1 cellular context compared by ENCODE assay signal in the genomic region with DNA sequence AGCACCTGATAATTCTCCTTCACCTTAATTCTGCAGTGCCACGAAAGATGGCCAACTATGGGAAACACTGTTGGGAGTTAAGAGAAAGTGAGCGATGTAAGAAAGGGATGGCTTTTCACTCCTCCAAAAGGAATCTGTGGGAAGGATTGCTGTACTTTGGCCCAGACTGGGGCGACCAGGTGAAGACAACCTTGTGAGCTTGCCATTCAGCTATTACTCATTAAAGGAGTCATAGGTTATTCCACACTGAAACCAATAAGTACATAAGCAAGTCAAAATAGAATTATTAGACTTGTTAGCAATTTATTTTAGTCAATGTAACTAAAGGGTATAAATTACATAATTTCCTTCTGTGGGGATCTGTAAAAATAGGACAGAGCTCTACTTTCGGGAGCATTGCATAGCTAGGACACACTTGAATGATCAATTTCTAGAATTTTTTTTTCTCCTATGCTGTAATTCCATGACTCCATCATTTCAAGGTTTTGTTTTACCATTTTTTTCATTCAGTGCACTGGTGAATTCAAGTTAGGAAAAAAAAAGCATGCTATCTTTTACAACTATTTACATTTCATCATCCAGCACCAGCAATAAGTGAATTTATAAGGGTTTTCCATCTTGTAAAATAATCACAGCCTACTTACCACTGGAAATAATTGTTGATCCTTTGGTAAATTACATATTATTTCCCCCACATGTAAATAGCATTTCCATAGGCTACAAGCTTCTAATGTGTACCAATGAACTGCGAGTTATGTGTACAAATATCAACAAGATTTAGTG.
A peak's percentile ranks its signal among the peaks of the same experiment; 100 is the strongest.
TF ChIP-seq lines count a peak whose summit lies in the region.

No MANE protein-coding gene starts in this region.

TF ChIP-seq in HEK293, 187 proteins besides CTCF, POLR2A, EP300 and RAD21 (continued from another document):
- TF ChIP-seq RBAK (tag by site-specific recombination; IDR thresholded peaks at IDR 0.05) (no peak), ZIC2 (tag by site-specific recombination; IDR thresholded peaks at IDR 0.05) (no peak), ZNF223 (tag by site-specific recombination; IDR thresholded peaks at IDR 0.05) (no peak), ZNF10 (tag by site-specific recombination; IDR thresholded peaks at IDR 0.05) (peak; percentile 79), IKZF3 (tag by site-specific recombination; IDR thresholded peaks at IDR 0.05) (no peak), FEZF1 (tag by site-specific recombination; IDR thresholded peaks at IDR 0.05) (peak; percentile 42; the same call in 1 of the 2 replicates), ZNF529 (tag by site-specific recombination; IDR thresholded peaks at IDR 0.05; ENCODE audit: insufficient replicate concordance) (no peak), SETDB1 (IDR thresholded peaks at IDR 0.05; ENCODE audit: insufficient read length, low read length) (no peak), ZNF175 (tag by site-specific recombination; IDR thresholded peaks at IDR 0.05) (no peak), ZNF660 (tag by site-specific recombination; IDR thresholded peaks at IDR 0.05) (0 out of 2 replicates have a peak, but pooled peaks have one; percentile 26), MZF1 (tag by site-specific recombination; IDR thresholded peaks at IDR 0.05; ENCODE audit: borderline replicate concordance) (peak; percentile 11; the same call in 1 of the 2 replicates)
- TF ChIP-seq, protein P1, sequence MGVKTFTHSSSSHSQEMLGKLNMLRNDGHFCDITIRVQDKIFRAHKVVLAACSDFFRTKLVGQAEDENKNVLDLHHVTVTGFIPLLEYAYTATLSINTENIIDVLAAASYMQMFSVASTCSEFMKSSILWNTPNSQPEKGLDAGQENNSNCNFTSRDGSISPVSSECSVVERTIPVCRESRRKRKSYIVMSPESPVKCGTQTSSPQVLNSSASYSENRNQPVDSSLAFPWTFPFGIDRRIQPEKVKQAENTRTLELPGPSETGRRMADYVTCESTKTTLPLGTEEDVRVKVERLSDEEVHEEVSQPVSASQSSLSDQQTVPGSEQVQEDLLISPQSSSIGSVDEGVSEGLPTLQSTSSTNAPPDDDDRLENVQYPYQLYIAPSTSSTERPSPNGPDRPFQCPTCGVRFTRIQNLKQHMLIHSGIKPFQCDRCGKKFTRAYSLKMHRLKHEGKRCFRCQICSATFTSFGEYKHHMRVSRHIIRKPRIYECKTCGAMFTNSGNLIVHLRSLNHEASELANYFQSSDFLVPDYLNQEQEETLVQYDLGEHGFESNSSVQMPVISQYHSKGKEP (tag by site-specific recombination; IDR thresholded peaks at IDR 0.05), result 0 out of 2 replicates have a peak, but pooled peaks have one; percentile 44
- TF ChIP-seq, protein P2, sequence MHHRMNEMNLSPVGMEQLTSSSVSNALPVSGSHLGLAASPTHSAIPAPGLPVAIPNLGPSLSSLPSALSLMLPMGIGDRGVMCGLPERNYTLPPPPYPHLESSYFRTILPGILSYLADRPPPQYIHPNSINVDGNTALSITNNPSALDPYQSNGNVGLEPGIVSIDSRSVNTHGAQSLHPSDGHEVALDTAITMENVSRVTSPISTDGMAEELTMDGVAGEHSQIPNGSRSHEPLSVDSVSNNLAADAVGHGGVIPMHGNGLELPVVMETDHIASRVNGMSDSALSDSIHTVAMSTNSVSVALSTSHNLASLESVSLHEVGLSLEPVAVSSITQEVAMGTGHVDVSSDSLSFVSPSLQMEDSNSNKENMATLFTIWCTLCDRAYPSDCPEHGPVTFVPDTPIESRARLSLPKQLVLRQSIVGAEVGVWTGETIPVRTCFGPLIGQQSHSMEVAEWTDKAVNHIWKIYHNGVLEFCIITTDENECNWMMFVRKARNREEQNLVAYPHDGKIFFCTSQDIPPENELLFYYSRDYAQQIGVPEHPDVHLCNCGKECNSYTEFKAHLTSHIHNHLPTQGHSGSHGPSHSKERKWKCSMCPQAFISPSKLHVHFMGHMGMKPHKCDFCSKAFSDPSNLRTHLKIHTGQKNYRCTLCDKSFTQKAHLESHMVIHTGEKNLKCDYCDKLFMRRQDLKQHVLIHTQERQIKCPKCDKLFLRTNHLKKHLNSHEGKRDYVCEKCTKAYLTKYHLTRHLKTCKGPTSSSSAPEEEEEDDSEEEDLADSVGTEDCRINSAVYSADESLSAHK (tag by site-specific recombination; IDR thresholded peaks at IDR 0.05), result peak; percentile 45; the same call in 1 of the 2 replicates
- TF ChIP-seq, protein P3, sequence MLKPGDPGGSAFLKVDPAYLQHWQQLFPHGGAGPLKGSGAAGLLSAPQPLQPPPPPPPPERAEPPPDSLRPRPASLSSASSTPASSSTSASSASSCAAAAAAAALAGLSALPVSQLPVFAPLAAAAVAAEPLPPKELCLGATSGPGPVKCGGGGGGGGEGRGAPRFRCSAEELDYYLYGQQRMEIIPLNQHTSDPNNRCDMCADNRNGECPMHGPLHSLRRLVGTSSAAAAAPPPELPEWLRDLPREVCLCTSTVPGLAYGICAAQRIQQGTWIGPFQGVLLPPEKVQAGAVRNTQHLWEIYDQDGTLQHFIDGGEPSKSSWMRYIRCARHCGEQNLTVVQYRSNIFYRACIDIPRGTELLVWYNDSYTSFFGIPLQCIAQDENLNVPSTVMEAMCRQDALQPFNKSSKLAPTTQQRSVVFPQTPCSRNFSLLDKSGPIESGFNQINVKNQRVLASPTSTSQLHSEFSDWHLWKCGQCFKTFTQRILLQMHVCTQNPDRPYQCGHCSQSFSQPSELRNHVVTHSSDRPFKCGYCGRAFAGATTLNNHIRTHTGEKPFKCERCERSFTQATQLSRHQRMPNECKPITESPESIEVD (tag by site-specific recombination; IDR thresholded peaks at IDR 0.05), result peak; percentile 91
